Comparison of ENCODE assay signal across 8 cellular contexts in genomic region chr11:44095506-44096359, GRCh38. TPM values are rescaled to one million over a fixed set of nuclear protein-coding genes. Genes with fewer than 3 reads are reported as not detected.
DNase-seq lines count a peak whose midpoint lies in the region; ATAC-seq and TF ChIP-seq lines count a peak whose summit lies in the region.

EXT2 (plus strand) TSS chr11:44095678; CDS start chr11:44107713, 12,035 bp downstream.

- in situ Hi-C loops in GM23248 (cut with MboI), result no loop called here

- DNase-seq in EL (peak; percentile 81), GM23248 (peak; percentile 91), Kasumi-1 (lab: John Stamatoyannopoulos, UW) (peak; percentile 74 to 76), RPMI7951 (ENCODE audit: low read depth) (peak; percentile 70), fibroblast of peridontal ligament (ENCODE audit: extremely low read depth) (peak; percentile 77)
- peak; percentile 89 for DNase-seq in stimulated activated naive CD8-positive, alpha-beta T cell treated with anti-CD3 and anti-CD28 coated beads, Interleukin-15, Interleukin-2, amounts not matched to agents 100 U/mL and 50 U/mL, for 24 hours

- no peaks in the 10 kb centered on the region for H3K9me2 ChIP-seq in GM23248 (ENCODE audit: insufficient read depth)

- peak within 1 kb of the TSS; percentile 60 for H3K27ac Mint-ChIP-seq in activated T-helper 17 cell treated with anti-CD3 and anti-CD28 coated beads, Interleukin-2, amount 50 U/mL, for 72 hours
- H3K27ac Mint-ChIP-seq in nephron, result peak within 1 kb of the TSS in 2 of 3 experiments; percentile 12 to 14

- H3K27me3 Mint-ChIP-seq in activated T-helper 17 cell treated with anti-CD3 and anti-CD28 coated beads, Interleukin-2, amount 50 U/mL, for 72 hours, result no peaks in the 10 kb centered on the region
- peaks cover 5% of the 10 kb centered on the region for H3K27me3 Mint-ChIP-seq in nephron (ENCODE audit: low read depth)

- H3K4me1 ChIP-seq in GM23248 (ENCODE audit: insufficient read depth), result no peaks in the 10 kb centered on the region; the same call in 1 of the 2 replicates

- peak; percentile 95 for ATAC-seq in activated T-helper 17 cell treated with anti-CD3 and anti-CD28 coated beads, Interleukin-2, amount 50 U/mL, for 72 hours (replicated peaks)
- peak; percentile 90 for ATAC-seq in stimulated activated naive CD8-positive, alpha-beta T cell treated with anti-CD3 and anti-CD28 coated beads, Interleukin-15, Interleukin-2, amounts not matched to agents 100 U/mL and 50 U/mL, for 24 hours

- peak within 1 kb of the TSS; percentile 72 for H2AFZ ChIP-seq in GM23248

- H3K79me2 ChIP-seq in GM23248 (ENCODE audit: insufficient read depth), result peaks cover 41% of the 10 kb centered on the region

- peaks cover 15% of the 10 kb centered on the region for H3K4me1 Mint-ChIP-seq in activated T-helper 17 cell treated with anti-CD3 and anti-CD28 coated beads, Interleukin-2, amount 50 U/mL, for 72 hours
- H3K4me1 Mint-ChIP-seq in nephron, result peaks cover 23% of the 10 kb centered on the region

- H3K36me3 Mint-ChIP-seq in activated T-helper 17 cell treated with anti-CD3 and anti-CD28 coated beads, Interleukin-2, amount 50 U/mL, for 72 hours (ENCODE audit: low read depth), result no peaks in the 10 kb centered on the region
- peaks cover 13% of the 10 kb centered on the region for H3K36me3 Mint-ChIP-seq in nephron (ENCODE audit: low read depth)

- peaks cover 8% of the 10 kb centered on the region; the same call in 1 of the 2 replicates for H3F3A ChIP-seq in GM23248 (ENCODE audit: insufficient read depth)

- peak within 1 kb of the TSS; percentile 22 for H3K27ac ChIP-seq in GM23248

- TF ChIP-seq CTCF in nephron (IDR thresholded peaks at IDR 0.05; ENCODE audit: unreplicated experiment in 3 of 3), result peak; percentile 93 to 95 (median 95)

- no peaks in the 10 kb centered on the region for H3K9me3 Mint-ChIP-seq in activated T-helper 17 cell treated with anti-CD3 and anti-CD28 coated beads, Interleukin-2, amount 50 U/mL, for 72 hours
- H3K9me3 Mint-ChIP-seq in nephron, result peaks cover under 1% of the 10 kb centered on the region

- no peaks in the 10 kb centered on the region for H3K36me3 ChIP-seq in GM23248 (ENCODE audit: low read depth)

- peak within 1 kb of the TSS; percentile 86 for H3K4me3 ChIP-seq in GM23248

- H3K9me3 ChIP-seq in GM23248 (ENCODE audit: low read depth), result no peaks in the 10 kb centered on the region

- no peaks in the 10 kb centered on the region for H3K27me3 ChIP-seq in GM23248 (replicated peaks; ENCODE audit: insufficient read depth)

- peak within 1 kb of the TSS; percentile 79 for H3K9ac ChIP-seq in GM23248

- no peaks in the 10 kb centered on the region for H4K20me1 ChIP-seq in GM23248 (ENCODE audit: insufficient read depth)

- peak within 1 kb of the TSS; percentile 83 for H3K4me2 ChIP-seq in GM23248 (ENCODE audit: unreplicated experiment)

- H3K4me3 Mint-ChIP-seq in activated T-helper 17 cell treated with anti-CD3 and anti-CD28 coated beads, Interleukin-2, amount 50 U/mL, for 72 hours, result peak within 1 kb of the TSS; percentile 82
- peak within 1 kb of the TSS; percentile 86 to 92 (median 90) for H3K4me3 Mint-ChIP-seq in nephron

- WGBS in GM23248 (ENCODE audit: low coverage in 1 of 2, low lambda C conversion rate in 2 of 2, missing lambda C conversion rate in 2 of 2), 2 experiments, result 1% methylated on average over 60 to 74 of the region's 83 CpGs

RNA-seq across cellular contexts. Expression of gene EXT2, which starts in this region (rescaled TPM):
- total RNA-seq in GM23248 (2014; rRNA removed; shearing (Covaris generic)), result 127 and 209 TPM in 2 replicates
- polyA plus RNA-seq in GM23248 (2016; fragmentation: Nextera tagmentation; extraction: Ambion mirVana), result 99.8 and 104 TPM in 2 replicates
- 80.7 and 82.7 TPM in 2 replicates for total RNA-seq in RPMI7951 (2014; rRNA removed; shearing (Covaris generic))
- total RNA-seq in activated T-helper 17 cell treated with anti-CD3 and anti-CD28 coated beads, Interleukin-2, amount 50 U/mL, for 72 hours, result 10 to 100 TPM; 16.9 to 28.9 TPM

Comparison
In these comparisons a context has a peak if more than half of its experiments do, and no peak if none do; other contexts are left out.
1. Peak in every context shown above with its lines: DNase-seq, ATAC-seq, H3K4me3 ChIP-seq and H3K27ac ChIP-seq.